14 cellular contexts compared by ENCODE assay signal in genomic region chr2:166653185-166653813, GRCh38.
DNase-seq lines count a peak whose midpoint lies in the region; FAIRE-seq lines count a peak whose summit lies in the region.
"Had no signal": no experiment of that assay in that cellular context is flagged by ENCODE, and none has a peak within 500 bp of the region (broad histone marks: within the 10 kb centered on the region; RNA-seq: fewer than 3 reads in every experiment).

No MANE protein-coding gene starts in this region.

- intact Hi-C loops in head of caudate nucleus (cut with DNase I): no loop called here

- peak; percentile 68 for FAIRE-seq in RCC 7860 (lab: Jason Lieb, UNC)
- no peak for FAIRE-seq in urothelium cell line (lab: Jason Lieb, UNC)

- DNase-seq in DMS153 treated with DMSO at 0.1 percent for 48 hours (lab: John Stamatoyannopoulos, UW; ENCODE audit: unreplicated experiment) (peak; percentile 87), NCI-H1436 (lab: John Stamatoyannopoulos, UW) (peak; percentile 71), RCC 7860 (ENCODE audit: low spot score) (peak; percentile 38), dedifferentiated amniotic fluid mesenchymal stem cell (ENCODE audit: extremely low spot score) (peak; percentile 26), urothelium cell line (ENCODE audit: low spot score) (no peak), cerebellar nuclear complex (lab: John Stamatoyannopoulos, UW) (no peak), head of caudate nucleus (no peak), COLO668 (lab: John Stamatoyannopoulos, UW; ENCODE audit: unreplicated experiment) (no peak)
- DNase-seq: hippocampal formation; NCI-H1417 treated with DMSO at 0.1 percent for 48 hours; psoas muscle; stimulated activated CD8-positive, alpha-beta memory T cell treated with anti-CD3 and anti-CD28 coated beads, Interleukin-4, amount 100 ng/mL, for 48 hours; transverse colon; WERI-Rb-1 had no signal

Comparison
In these comparisons a context has a peak if more than half of its experiments do, and no peak if none do; other contexts are left out.
1. DNase-seq: peak in DMS153 treated with DMSO at 0.1 percent for 48 hours (single experiment), NCI-H1436 (single experiment), RCC 7860 (single experiment) and dedifferentiated amniotic fluid mesenchymal stem cell (single experiment); none in urothelium cell line (single experiment), cerebellar nuclear complex (0 of 2), head of caudate nucleus (0 of 42) and COLO668 (single experiment).